In genomic region chr15:74768771-74769342, GRCh38 we compare ENCODE assay signal across 1 cellular context.
TF ChIP-seq lines count a peak whose summit lies in the region.

No MANE protein-coding gene starts in this region.

TF ChIP-seq in H1, 55 proteins besides CTCF, POLR2A, EP300 and RAD21:
- TF ChIP-seq KDM4A (IDR thresholded peaks at IDR 0.05; ENCODE audit: low read depth, low read length, severe bottlenecking) (no peak), SIN3A (conservative IDR thresholded peaks at IDR 0.05 in 1 of 2, IDR thresholded peaks at IDR 0.05 in 1 of 2; ENCODE audit: low read depth in 1 of 2, low read length in 2 of 2) (no peak), BCL11A (IDR thresholded peaks at IDR 0.05; ENCODE audit: low read depth in 2 of 2, low read length in 2 of 2) (no peak), SP4 (IDR thresholded peaks at IDR 0.05; ENCODE audit: low read length) (no peak), RFX5 (IDR thresholded peaks at IDR 0.05; ENCODE audit: borderline replicate concordance, low read depth, low read length) (no peak), SP2 (IDR thresholded peaks at IDR 0.05; ENCODE audit: low read length) (no peak), TAF1 (IDR thresholded peaks at IDR 0.05; ENCODE audit: low read depth, low read length) (no peak), RXRA (IDR thresholded peaks at IDR 0.05; ENCODE audit: insufficient read depth, low read depth, low read length) (no peak), CREB1 (IDR thresholded peaks at IDR 0.05) (peak; percentile 79), ATF2 (IDR thresholded peaks at IDR 0.05; ENCODE audit: low read length) (no peak), MAX (IDR thresholded peaks at IDR 0.05) (peak; percentile 47; the same call in 1 of the 2 replicates), SIX5 (IDR thresholded peaks at IDR 0.05; ENCODE audit: low read depth, low read length) (no peak), KDM5A (IDR thresholded peaks at IDR 0.05; ENCODE audit: low read length) (no peak), RBBP5 (IDR thresholded peaks at IDR 0.05; ENCODE audit: borderline replicate concordance, low read depth, low read length) (no peak), TCF12 (IDR thresholded peaks at IDR 0.05; ENCODE audit: low read depth, low read length) (no peak)
